1 cellular context compared by ENCODE assay signal in the genomic region with DNA sequence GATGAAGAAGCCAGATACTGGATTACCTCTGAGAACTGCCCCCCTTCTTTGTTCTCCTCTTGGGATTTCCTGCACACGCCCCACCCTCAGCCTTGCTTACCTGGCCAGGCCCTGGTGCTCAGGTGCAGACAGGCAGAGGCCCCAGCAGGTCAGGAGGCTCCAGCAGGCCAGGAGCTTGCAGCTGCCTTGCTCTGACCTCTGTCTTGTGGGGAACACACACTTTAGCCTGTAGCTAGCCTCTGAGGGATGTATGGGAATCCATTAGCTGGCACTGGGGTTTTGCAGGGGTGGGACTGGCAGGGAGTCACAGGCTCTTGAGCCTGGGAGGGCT.
TF ChIP-seq lines count a peak whose summit lies in the region.

No MANE protein-coding gene starts in this region.

TF ChIP-seq in HEK293, 187 proteins besides CTCF, POLR2A, EP300 and RAD21 (continued from another document):
- TF ChIP-seq, protein P1, sequence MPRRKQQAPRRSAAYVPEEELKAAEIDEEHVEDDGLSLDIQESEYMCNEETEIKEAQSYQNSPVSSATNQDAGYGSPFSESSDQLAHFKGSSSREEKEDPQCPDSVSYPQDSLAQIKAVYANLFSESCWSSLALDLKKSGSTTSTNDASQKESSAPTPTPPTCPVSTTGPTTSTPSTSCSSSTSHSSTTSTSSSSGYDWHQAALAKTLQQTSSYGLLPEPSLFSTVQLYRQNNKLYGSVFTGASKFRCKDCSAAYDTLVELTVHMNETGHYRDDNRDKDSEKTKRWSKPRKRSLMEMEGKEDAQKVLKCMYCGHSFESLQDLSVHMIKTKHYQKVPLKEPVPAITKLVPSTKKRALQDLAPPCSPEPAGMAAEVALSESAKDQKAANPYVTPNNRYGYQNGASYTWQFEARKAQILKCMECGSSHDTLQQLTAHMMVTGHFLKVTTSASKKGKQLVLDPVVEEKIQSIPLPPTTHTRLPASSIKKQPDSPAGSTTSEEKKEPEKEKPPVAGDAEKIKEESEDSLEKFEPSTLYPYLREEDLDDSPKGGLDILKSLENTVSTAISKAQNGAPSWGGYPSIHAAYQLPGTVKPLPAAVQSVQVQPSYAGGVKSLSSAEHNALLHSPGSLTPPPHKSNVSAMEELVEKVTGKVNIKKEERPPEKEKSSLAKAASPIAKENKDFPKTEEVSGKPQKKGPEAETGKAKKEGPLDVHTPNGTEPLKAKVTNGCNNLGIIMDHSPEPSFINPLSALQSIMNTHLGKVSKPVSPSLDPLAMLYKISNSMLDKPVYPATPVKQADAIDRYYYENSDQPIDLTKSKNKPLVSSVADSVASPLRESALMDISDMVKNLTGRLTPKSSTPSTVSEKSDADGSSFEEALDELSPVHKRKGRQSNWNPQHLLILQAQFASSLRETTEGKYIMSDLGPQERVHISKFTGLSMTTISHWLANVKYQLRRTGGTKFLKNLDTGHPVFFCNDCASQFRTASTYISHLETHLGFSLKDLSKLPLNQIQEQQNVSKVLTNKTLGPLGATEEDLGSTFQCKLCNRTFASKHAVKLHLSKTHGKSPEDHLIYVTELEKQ (tag by site-specific recombination; IDR thresholded peaks at IDR 0.05; ENCODE audit: borderline replicate concordance): no peak
- TF ChIP-seq SCRT1 (tag by site-specific recombination; IDR thresholded peaks at IDR 0.05; ENCODE audit: borderline replicate concordance) (no peak), SP2 (tag by site-specific recombination; IDR thresholded peaks at IDR 0.05) (no peak), ZNF239 (tag by site-specific recombination; IDR thresholded peaks at IDR 0.05) (no peak)
